In the genomic region with DNA sequence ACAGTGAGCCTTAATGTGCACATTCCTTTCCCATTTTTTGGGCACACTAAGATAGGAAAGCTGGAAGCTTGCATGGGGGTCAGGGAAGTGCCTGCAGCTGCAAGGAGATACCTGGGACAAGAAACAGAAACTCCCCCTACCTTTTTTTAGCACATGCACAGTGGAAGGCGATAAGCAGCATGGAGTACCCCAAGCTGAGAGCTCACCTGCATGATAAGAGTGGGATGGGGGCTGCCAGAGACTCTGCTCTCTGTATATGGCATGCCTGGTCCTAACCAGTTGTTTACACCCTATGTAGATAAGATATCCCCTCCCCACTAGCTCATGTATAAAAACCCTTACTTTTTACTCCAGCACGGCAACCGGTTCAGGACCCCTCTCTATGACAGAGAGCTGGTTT, we compare ENCODE assay signal across 11 cellular contexts.
"Had no signal": no experiment of that assay in that cellular context is flagged by ENCODE, and none has a peak within 500 bp of the region (broad histone marks: within the 10 kb centered on the region; RNA-seq: fewer than 3 reads in every experiment).

No MANE protein-coding gene starts in this region.

- H3K4me1 ChIP-seq: HAP-1 had no signal

- H3K27ac Mint-ChIP-seq: GM23338, H9, HFFc6 had no signal

- FAIRE-seq: H1, H54 had no signal

- H3K9me3 Mint-ChIP-seq: HFFc6 had no signal

- H3K9me3 ChIP-seq: HAP-1 had no signal

- DNase-seq: GM23248, GOT3, H7, H9, HCEC 1CT, HFFc6 had no signal

- ATAC-seq: GM23338, HCT116 had no signal

- H3K4me3 ChIP-seq: GM23248, GM23338, HAP-1 had no signal

- H3K4me2 ChIP-seq: GM23338 had no signal

- H3K4me3 Mint-ChIP-seq: GM23338, H9, HFFc6 had no signal

- H3K27ac ChIP-seq: GM23248 had no signal

- H3K9ac ChIP-seq: GM23248 had no signal

- H2AFZ ChIP-seq: GM23248, GM23338 had no signal

- H3K4me1 Mint-ChIP-seq: GM23338, H9 had no signal

- H3K36me3 ChIP-seq: HAP-1 had no signal
